Comparison of ENCODE assay signal across 2 cellular contexts in the genomic region with DNA sequence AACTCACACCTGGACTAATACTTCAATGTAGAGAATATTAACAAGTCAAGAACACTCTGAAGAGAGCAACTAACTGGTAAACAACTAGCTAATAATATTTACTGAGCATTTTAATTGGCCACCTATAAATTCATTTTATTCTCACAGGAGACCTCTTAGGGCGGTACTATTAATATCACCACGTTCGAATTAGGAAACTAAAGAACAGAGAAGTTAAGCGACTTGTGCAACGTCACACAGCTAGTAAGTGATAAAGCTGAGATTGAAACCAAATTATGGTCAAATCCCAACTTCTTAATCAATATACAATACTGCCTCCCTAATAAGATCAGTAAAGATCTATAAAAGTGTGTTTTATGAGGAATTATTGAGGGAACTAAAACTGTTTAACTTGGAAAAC.
TF ChIP-seq lines count a peak whose summit lies in the region.

No MANE protein-coding gene starts in this region.

TF ChIP-seq in K562, 482 proteins besides CTCF, POLR2A, EP300 and RAD21:
- peak; percentile 73 for TF ChIP-seq RBM25 (IDR thresholded peaks at IDR 0.05; ENCODE audit: low read depth, low read length, severe bottlenecking)
- TF ChIP-seq ZNF778 (CRISPR knock-in tag; IDR thresholded peaks at IDR 0.05): no peak
- no peak for TF ChIP-seq ZNF445 (CRISPR knock-in tag; IDR thresholded peaks at IDR 0.05; ENCODE audit: low read depth)
- no peak for TF ChIP-seq ZKSCAN8 (CRISPR knock-in tag; IDR thresholded peaks at IDR 0.05)
- no peak for TF ChIP-seq C11orf30 (IDR thresholded peaks at IDR 0.05; ENCODE audit: low read depth)
- no peak for TF ChIP-seq ERF (CRISPR knock-in tag; IDR thresholded peaks at IDR 0.05)

TF ChIP-seq in H1, 55 proteins besides CTCF, POLR2A, EP300 and RAD21 (continued from another document):
- TF ChIP-seq KDM1A (IDR thresholded peaks at IDR 0.05; ENCODE audit: borderline replicate concordance, low read length) (peak; percentile 70; the same call in 1 of the 2 replicates), YY1 (IDR thresholded peaks at IDR 0.05; ENCODE audit: low read depth, low read length) (no peak), CREB1 (IDR thresholded peaks at IDR 0.05) (no peak), RNF2 (IDR thresholded peaks at IDR 0.05; ENCODE audit: borderline replicate concordance, low read depth, low read length, missing control alignments, poor library complexity, severe bottlenecking) (no peak)
